In genomic region chr18:74172697-74173433, GRCh38 we compare ENCODE assay signal across 1 cellular context.
TF ChIP-seq lines count a peak whose summit lies in the region.

No MANE protein-coding gene starts in this region.

TF ChIP-seq in K562, 482 proteins besides CTCF, POLR2A, EP300 and RAD21:
- TF ChIP-seq NRF1 (conservative IDR thresholded peaks at IDR 0.05 in 1 of 2, IDR thresholded peaks at IDR 0.05 in 1 of 2): peak; percentile 75 to 80
- TF ChIP-seq ZNF263 (CRISPR knock-in tag; IDR thresholded peaks at IDR 0.05; ENCODE audit: borderline replicate concordance): peak; percentile 74
- no peak for TF ChIP-seq MAX (CRISPR knock-in tag; IDR thresholded peaks at IDR 0.05)
